In the genomic region with DNA sequence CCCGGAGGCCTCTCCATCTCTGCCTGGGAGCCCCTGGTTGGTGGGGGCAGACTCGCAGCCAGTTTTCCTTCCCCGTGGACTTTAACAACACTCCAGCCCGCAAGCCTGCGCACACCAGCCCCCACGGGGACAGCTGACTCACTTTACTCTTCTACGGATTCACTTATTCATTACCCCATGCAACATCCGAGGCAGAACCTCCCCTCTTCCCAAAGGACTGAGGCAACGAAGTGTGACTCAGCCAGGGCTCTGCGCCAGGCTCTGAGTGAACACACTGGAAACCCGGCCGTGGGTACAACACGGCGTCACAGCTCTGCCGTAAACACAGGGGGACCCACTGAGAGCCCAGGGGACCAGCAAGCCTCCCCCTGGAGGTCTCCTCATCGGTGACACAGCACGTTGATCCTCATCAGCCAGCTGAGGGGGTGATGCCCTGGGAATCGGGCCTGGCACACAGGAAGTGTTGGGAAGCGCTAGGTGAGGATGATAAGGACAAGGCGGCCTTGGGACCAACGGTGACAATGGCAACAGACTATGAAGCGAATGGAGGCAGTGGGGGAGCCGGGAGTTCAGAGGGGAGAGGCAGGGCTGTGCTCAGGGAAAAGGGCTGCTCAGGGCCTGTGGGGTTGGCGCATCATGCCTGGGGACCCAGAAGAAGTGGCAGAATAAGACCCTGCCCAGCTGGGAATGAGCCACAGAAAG, we compare ENCODE assay signal across 8 cellular contexts. TPM values are rescaled to one million over a fixed set of nuclear protein-coding genes. Genes with fewer than 3 reads are reported as not detected.
A peak's percentile ranks its signal among the peaks of the same experiment; 100 is the strongest.
DNase-seq lines count a peak whose midpoint lies in the region; ATAC-seq and TF ChIP-seq lines count a peak whose summit lies in the region.

No MANE protein-coding gene starts in this region.

- peak overlapping the region; percentile 89 for H3K27ac ChIP-seq in CD4-positive, CD25-positive, alpha-beta regulatory T cell (ENCODE audit: insufficient read depth, low read length, poor library complexity, severe bottlenecking)
- H3K27ac ChIP-seq in prostate gland = peak overlapping the region; percentile 17 to 26

- H3K36me3 ChIP-seq in CD4-positive, CD25-positive, alpha-beta regulatory T cell (ENCODE audit: control insufficient read depth, insufficient read depth, low read length) = no peaks in the 10 kb centered on the region
- no peaks in the 10 kb centered on the region for H3K36me3 ChIP-seq in prostate gland

- H3K4me1 Mint-ChIP-seq in CD4-positive, CD25-positive, alpha-beta regulatory T cell = peaks cover 28 to 92% (median 64%) of the 10 kb centered on the region in 4 donors
- H3K4me1 Mint-ChIP-seq in activated T-helper 17 cell treated with anti-CD3 and anti-CD28 coated beads, Interleukin-2, amount 50 U/mL, for 72 hours = peaks cover 64% of the 10 kb centered on the region
- H3K4me1 Mint-ChIP-seq in glutamatergic neuron (ENCODE audit: low read depth, unreplicated experiment) = peaks cover 51% of the 10 kb centered on the region

- TF ChIP-seq CTCF in glutamatergic neuron (IDR thresholded peaks at IDR 0.05; ENCODE audit: partially characterized antibody, unreplicated experiment) (no peak), prostate gland (IDR thresholded peaks at IDR 0.05) (no peak)

- peaks cover 7% of the 10 kb centered on the region for H3K36me3 Mint-ChIP-seq in CD4-positive, CD25-positive, alpha-beta regulatory T cell
- H3K36me3 Mint-ChIP-seq in activated T-helper 17 cell treated with anti-CD3 and anti-CD28 coated beads, Interleukin-2, amount 50 U/mL, for 72 hours (ENCODE audit: low read depth) = peaks cover 39% of the 10 kb centered on the region
- peaks cover 5% of the 10 kb centered on the region for H3K36me3 Mint-ChIP-seq in glutamatergic neuron (ENCODE audit: unreplicated experiment)

- no peaks in the 10 kb centered on the region for H3K9me3 Mint-ChIP-seq in CD4-positive, CD25-positive, alpha-beta regulatory T cell
- H3K9me3 Mint-ChIP-seq in activated T-helper 17 cell treated with anti-CD3 and anti-CD28 coated beads, Interleukin-2, amount 50 U/mL, for 72 hours = no peaks in the 10 kb centered on the region
- H3K9me3 Mint-ChIP-seq in glutamatergic neuron (ENCODE audit: unreplicated experiment) = peaks cover 4% of the 10 kb centered on the region

- TF ChIP-seq POLR2A in prostate gland (IDR thresholded peaks at IDR 0.05) = no peak

- H3K4me3 ChIP-seq in CD4-positive, CD25-positive, alpha-beta regulatory T cell (ENCODE audit: low read depth, low read length) = no peak overlapping the region
- no peak overlapping the region for H3K4me3 ChIP-seq in prostate gland

- WGBS in prostate gland = 57% methylated on average over 24 of the region's 24 CpGs

- H3K4me1 ChIP-seq in CD4-positive, CD25-positive, alpha-beta regulatory T cell (ENCODE audit: control insufficient read depth, insufficient read depth, low read length, poor library complexity, severe bottlenecking) = peaks cover 93% of the 10 kb centered on the region
- no peaks in the 10 kb centered on the region for H3K4me1 ChIP-seq in prostate gland (replicated peaks)

- DNase-seq in CD4-positive, CD25-positive, alpha-beta regulatory T cell = no peak
- peak; percentile 84 for DNase-seq in MV-4-11 (lab: John Stamatoyannopoulos, UW)
- DNase-seq in glutamatergic neuron = no peak
- DNase-seq in prostate gland (ENCODE audit: low spot score) = no peak
- DNase-seq in NCI-H82 treated with DMSO at 0.1 percent for 48 hours (lab: John Stamatoyannopoulos, UW; ENCODE audit: unreplicated experiment) = no peak
- no peak for DNase-seq in LoVo (ENCODE audit: low spot score)

- intact Hi-C loops in prostate gland (cut with DNase I) = no loop called here

- H3K27me3 Mint-ChIP-seq in CD4-positive, CD25-positive, alpha-beta regulatory T cell = no peaks in the 10 kb centered on the region
- no peaks in the 10 kb centered on the region for H3K27me3 Mint-ChIP-seq in activated T-helper 17 cell treated with anti-CD3 and anti-CD28 coated beads, Interleukin-2, amount 50 U/mL, for 72 hours
- H3K27me3 Mint-ChIP-seq in glutamatergic neuron (ENCODE audit: unreplicated experiment) = peaks cover 3% of the 10 kb centered on the region

- peak overlapping the region; percentile 89 to 96 (median 91) for H3K27ac Mint-ChIP-seq in CD4-positive, CD25-positive, alpha-beta regulatory T cell
- peak overlapping the region; percentile 90 for H3K27ac Mint-ChIP-seq in activated T-helper 17 cell treated with anti-CD3 and anti-CD28 coated beads, Interleukin-2, amount 50 U/mL, for 72 hours
- H3K27ac Mint-ChIP-seq in glutamatergic neuron (ENCODE audit: unreplicated experiment) = peak overlapping the region; percentile 39

- no peaks in the 10 kb centered on the region for H3K9me3 ChIP-seq in CD4-positive, CD25-positive, alpha-beta regulatory T cell (ENCODE audit: control insufficient read depth in 2 of 2, low read length in 2 of 2)
- no peaks in the 10 kb centered on the region for H3K9me3 ChIP-seq in prostate gland

- no peaks in the 10 kb centered on the region for H3K27me3 ChIP-seq in CD4-positive, CD25-positive, alpha-beta regulatory T cell (ENCODE audit: control insufficient read depth, insufficient read depth, low read length)
- H3K27me3 ChIP-seq in prostate gland (replicated peaks; ENCODE audit: insufficient read depth) = no peaks in the 10 kb centered on the region

- no peak for ATAC-seq in CD4-positive, CD25-positive, alpha-beta regulatory T cell (ENCODE audit: low read depth in 2 of 2)
- ATAC-seq in activated T-helper 17 cell treated with anti-CD3 and anti-CD28 coated beads, Interleukin-2, amount 50 U/mL, for 72 hours (replicated peaks) = peak; percentile 71
- no peak for ATAC-seq in HG03460 (IDR thresholded peaks at IDR 0.05; ENCODE audit: unreplicated experiment)

- peak overlapping the region; percentile 26 to 81 (median 47) for H3K4me3 Mint-ChIP-seq in CD4-positive, CD25-positive, alpha-beta regulatory T cell
- peak overlapping the region; percentile 98 for H3K4me3 Mint-ChIP-seq in activated T-helper 17 cell treated with anti-CD3 and anti-CD28 coated beads, Interleukin-2, amount 50 U/mL, for 72 hours
- H3K4me3 Mint-ChIP-seq in glutamatergic neuron (ENCODE audit: unreplicated experiment) = peak overlapping the region; percentile 44

RNA-seq across cellular contexts. Expression of gene COTL1, which starts 14.6 kb away (rescaled TPM):
- total RNA-seq in CD4-positive, CD25-positive, alpha-beta regulatory T cell = 353 TPM
- 100 to 1,000 TPM; 450 to 761 (median 584) TPM for polyA plus RNA-seq in CD4-positive, CD25-positive, alpha-beta regulatory T cell
- total RNA-seq in activated T-helper 17 cell treated with anti-CD3 and anti-CD28 coated beads, Interleukin-2, amount 50 U/mL, for 72 hours = 100 to 1,000 TPM; 250 to 505 TPM
- total RNA-seq in glutamatergic neuron (ENCODE audit: unreplicated experiment) (545 TPM), prostate gland (100 to 1,000 TPM in 1 of 2 donors, 10 to 100 TPM in 1; 46.8 to 110 TPM)

RNA-seq across cellular contexts. Expression of gene KLHL36, which starts 45.0 kb away (rescaled TPM):
- total RNA-seq in CD4-positive, CD25-positive, alpha-beta regulatory T cell = 86.0 TPM
- 10 to 100 TPM; 28.1 to 43.4 (median 35.1) TPM for polyA plus RNA-seq in CD4-positive, CD25-positive, alpha-beta regulatory T cell
- total RNA-seq in activated T-helper 17 cell treated with anti-CD3 and anti-CD28 coated beads, Interleukin-2, amount 50 U/mL, for 72 hours = 10 to 100 TPM; 52.3 to 65.5 TPM
- total RNA-seq in glutamatergic neuron (ENCODE audit: unreplicated experiment) (38.2 TPM), prostate gland (100 to 1,000 TPM in 1 of 2 donors, 10 to 100 TPM in 1; 57.1 to 106 TPM)

Comparison
In these comparisons a context has a peak if more than half of its experiments do, and no peak if none do; other contexts are left out.
1. H3K27ac Mint-ChIP-seq: peak in every context shown above with its lines; median percentile 91 in CD4-positive, CD25-positive, alpha-beta regulatory T cell; 90 in activated T-helper 17 cell treated with anti-CD3 and anti-CD28 coated beads, Interleukin-2, amount 50 U/mL, for 72 hours; 39 in glutamatergic neuron.
2. H3K4me3 Mint-ChIP-seq: peak in every context shown above with its lines; median percentile 98 in activated T-helper 17 cell treated with anti-CD3 and anti-CD28 coated beads, Interleukin-2, amount 50 U/mL, for 72 hours; 47 in CD4-positive, CD25-positive, alpha-beta regulatory T cell; 44 in glutamatergic neuron.